In the genomic region with DNA sequence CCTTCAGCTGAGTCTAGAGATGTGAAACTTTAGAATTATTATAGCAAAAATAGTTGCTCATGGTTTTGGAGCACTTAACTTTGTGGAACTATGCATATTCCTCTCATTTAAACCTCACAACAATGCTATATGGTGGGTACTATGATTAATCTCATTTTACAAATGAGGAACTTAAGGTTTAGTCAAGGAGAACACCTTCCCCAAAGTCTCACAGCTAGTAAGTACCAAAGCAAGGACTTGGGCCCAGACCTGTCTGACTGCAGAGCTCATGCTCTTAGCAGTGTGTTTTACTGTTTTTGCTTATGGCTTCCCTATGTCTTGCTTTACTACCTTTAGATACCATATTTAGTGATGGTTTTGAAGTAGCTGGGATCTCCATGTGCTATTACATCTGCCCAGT, we compare ENCODE assay signal across 19 cellular contexts.
"Had no signal": no experiment of that assay in that cellular context is flagged by ENCODE, and none has a peak within 500 bp of the region (broad histone marks: within the 10 kb centered on the region; RNA-seq: fewer than 3 reads in every experiment).

No MANE protein-coding gene starts in this region.

- H3K27ac Mint-ChIP-seq: neural progenitor cell, progenitor cell of endocrine pancreas had no signal

- H3K27me3 ChIP-seq: neural progenitor cell, tibial artery, uterus had no signal

- H3K9ac ChIP-seq: neural progenitor cell had no signal

- H3K4me1 ChIP-seq: neural progenitor cell, uterus had no signal

- DNase-seq: activated CD4-positive, alpha-beta T cell treated with anti-CD3 and anti-CD28 coated beads, Interleukin-2, amount 50 U/mL, for 1 hour; activated CD8-positive, alpha-beta memory T cell treated with anti-CD3 and anti-CD28 coated beads for 24 hours; activated CD8-positive, alpha-beta memory T cell treated with anti-CD3 and anti-CD28 coated beads, Interleukin-2, amount 50 U/mL, for 48 hours; activated effector memory CD4-positive, alpha-beta T cell treated with anti-CD3 and anti-CD28 coated beads, Interleukin-2, amount 50 U/mL, for 16 hours; activated naive CD4-positive, alpha-beta T cell treated with anti-CD3 and anti-CD28 coated beads, Interleukin-2, amount 50 U/mL, for 16 hours; activated T-cell treated with anti-CD3 and anti-CD28 coated beads, Interleukin-2, amount 50 U/mL, for 48 hours; aorta; cortex of kidney; head of caudate nucleus; kidney glomerular epithelial cell; left ventricle myocardium inferior; stimulated activated CD8-positive, alpha-beta memory T cell treated with anti-CD3 and anti-CD28 coated beads, Interleukin-4, amount 100 ng/mL, for 48 hours; stimulated activated naive CD8-positive, alpha-beta T cell treated with anti-CD3 and anti-CD28 coated beads, Interleukin-15, Interleukin-2, amounts not matched to agents 100 U/mL and 50 U/mL, for 24 hours; substantia nigra; tibial artery; uterus had no signal

- H3K9me3 Mint-ChIP-seq: neural progenitor cell had no signal

- H3K4me3 Mint-ChIP-seq: neural progenitor cell had no signal

- H3K27me3 Mint-ChIP-seq: progenitor cell of endocrine pancreas had no signal

- H3K4me1 Mint-ChIP-seq: neural progenitor cell had no signal

- H3K4me2 ChIP-seq: neural progenitor cell had no signal

- ATAC-seq: activated CD4-positive, CD25-positive, alpha-beta regulatory T cell treated with anti-CD3 and anti-CD28 coated beads, Interleukin-2, amount 50 U/mL, for 24 hours; stimulated activated naive CD8-positive, alpha-beta T cell treated with anti-CD3 and anti-CD28 coated beads, Interleukin-15, Interleukin-2, amounts not matched to agents 100 U/mL and 50 U/mL, for 24 hours had no signal

- H3K27ac ChIP-seq: left ventricle myocardium inferior, neural progenitor cell, tibial artery, uterus had no signal

- H3K36me3 ChIP-seq: tibial artery, uterus had no signal

- H2AFZ ChIP-seq: neural progenitor cell had no signal

- H3K9me3 ChIP-seq: left ventricle myocardium inferior, tibial artery, uterus had no signal

- H3K4me3 ChIP-seq: left ventricle myocardium inferior, neural progenitor cell, tibial artery, uterus had no signal
